In the genomic region with DNA sequence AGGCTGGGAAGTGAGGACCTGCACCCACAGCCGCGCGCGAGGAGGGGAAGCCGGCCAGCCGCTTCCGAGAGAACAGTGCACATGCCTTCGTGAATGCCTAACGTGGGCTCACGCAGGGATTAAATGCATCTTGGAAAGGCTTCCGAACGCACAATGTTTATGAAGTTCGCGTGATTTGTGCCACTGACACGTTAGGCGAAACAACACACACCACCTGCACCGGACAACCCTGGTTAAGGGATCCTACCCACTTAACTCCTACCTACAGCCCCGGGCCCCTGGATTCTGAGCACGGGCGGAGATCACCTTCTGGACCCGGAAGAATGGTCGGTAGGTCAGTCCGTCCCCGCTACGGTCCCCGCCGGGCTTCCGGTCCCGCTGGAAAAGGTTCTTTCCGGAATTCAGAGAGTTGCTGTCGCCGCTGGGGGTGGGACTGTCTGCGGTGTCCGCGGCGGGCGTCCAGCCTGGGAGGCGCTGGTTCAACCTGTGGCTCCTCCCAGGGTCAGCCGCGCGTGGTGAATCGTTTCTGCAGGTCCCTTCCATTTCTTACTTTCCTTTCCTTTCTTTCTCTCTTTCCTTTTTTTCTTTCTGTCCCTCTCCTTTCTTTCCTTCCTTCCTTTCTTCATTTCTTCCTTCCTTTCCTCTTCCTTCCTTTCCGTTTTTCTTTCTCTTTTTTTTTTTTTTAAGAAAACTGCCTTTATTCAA, we compare ENCODE assay signal across 1 cellular context.
A peak's percentile ranks its signal among the peaks of the same experiment; 100 is the strongest.
TF ChIP-seq lines count a peak whose summit lies in the region.

A gene with protein sequence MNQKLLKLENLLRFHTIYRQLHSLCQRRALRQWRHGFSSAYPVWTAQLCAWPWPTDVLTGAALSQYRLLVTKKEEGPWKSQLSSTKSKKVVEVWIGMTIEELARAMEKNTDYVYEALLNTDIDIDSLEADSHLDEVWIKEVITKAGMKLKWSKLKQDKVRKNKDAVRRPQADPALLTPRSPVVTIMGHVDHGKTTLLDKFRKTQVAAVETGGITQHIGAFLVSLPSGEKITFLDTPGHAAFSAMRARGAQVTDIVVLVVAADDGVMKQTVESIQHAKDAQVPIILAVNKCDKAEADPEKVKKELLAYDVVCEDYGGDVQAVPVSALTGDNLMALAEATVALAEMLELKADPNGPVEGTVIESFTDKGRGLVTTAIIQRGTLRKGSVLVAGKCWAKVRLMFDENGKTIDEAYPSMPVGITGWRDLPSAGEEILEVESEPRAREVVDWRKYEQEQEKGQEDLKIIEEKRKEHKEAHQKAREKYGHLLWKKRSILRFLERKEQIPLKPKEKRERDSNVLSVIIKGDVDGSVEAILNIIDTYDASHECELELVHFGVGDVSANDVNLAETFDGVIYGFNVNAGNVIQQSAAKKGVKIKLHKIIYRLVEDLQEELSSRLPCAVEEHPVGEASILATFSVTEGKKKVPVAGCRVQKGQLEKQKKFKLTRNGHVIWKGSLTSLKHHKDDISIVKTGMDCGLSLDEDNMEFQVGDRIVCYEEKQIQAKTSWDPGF (minus strand): TSS at position 325 of the 705 bp plus-strand sequence. CDS start 5,373 bp downstream, outside the sequence.

TF ChIP-seq in A549, 52 proteins besides CTCF, POLR2A, EP300 and RAD21 (continued from another document):
- TF ChIP-seq, protein P1, sequence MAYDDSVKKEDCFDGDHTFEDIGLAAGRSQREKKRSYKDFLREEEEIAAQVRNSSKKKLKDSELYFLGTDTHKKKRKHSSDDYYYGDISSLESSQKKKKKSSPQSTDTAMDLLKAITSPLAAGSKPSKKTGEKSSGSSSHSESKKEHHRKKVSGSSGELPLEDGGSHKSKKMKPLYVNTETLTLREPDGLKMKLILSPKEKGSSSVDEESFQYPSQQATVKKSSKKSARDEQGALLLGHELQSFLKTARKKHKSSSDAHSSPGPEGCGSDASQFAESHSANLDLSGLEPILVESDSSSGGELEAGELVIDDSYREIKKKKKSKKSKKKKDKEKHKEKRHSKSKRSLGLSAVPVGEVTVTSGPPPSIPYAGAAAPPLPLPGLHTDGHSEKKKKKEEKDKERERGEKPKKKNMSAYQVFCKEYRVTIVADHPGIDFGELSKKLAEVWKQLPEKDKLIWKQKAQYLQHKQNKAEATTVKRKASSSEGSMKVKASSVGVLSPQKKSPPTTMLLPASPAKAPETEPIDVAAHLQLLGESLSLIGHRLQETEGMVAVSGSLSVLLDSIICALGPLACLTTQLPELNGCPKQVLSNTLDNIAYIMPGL (CRISPR knock-in tag; IDR thresholded peaks at IDR 0.05; ENCODE audit: borderline replicate concordance), result no peak
- TF ChIP-seq, protein P2, sequence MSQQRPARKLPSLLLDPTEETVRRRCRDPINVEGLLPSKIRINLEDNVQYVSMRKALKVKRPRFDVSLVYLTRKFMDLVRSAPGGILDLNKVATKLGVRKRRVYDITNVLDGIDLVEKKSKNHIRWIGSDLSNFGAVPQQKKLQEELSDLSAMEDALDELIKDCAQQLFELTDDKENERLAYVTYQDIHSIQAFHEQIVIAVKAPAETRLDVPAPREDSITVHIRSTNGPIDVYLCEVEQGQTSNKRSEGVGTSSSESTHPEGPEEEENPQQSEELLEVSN (IDR thresholded peaks at IDR 0.05; ENCODE audit: borderline replicate concordance, low read depth), result peak; percentile 72
- TF ChIP-seq RFX5 (IDR thresholded peaks at IDR 0.05) (peak; percentile 44; the same call in 1 of the 2 replicates), MAZ (IDR thresholded peaks at IDR 0.05; ENCODE audit: borderline replicate concordance, low read depth, low read length) (no peak), CBX8 (IDR thresholded peaks at IDR 0.05) (no peak), BHLHE40 (IDR thresholded peaks at IDR 0.05; ENCODE audit: low read depth, low read length) (no peak), MAFK (IDR thresholded peaks at IDR 0.05; ENCODE audit: partially characterized antibody) (no peak), ESRRA (IDR thresholded peaks at IDR 0.05; ENCODE audit: borderline replicate concordance, low read length) (peak; percentile 67), HOXA7 (CRISPR knock-in tag; IDR thresholded peaks at IDR 0.05) (0 out of 2 replicates have a peak, but pooled peaks have one; percentile 32), POLR2AphosphoS2 (conservative IDR thresholded peaks at IDR 0.05; ENCODE audit: low read length) (no peak), RNF2 (IDR thresholded peaks at IDR 0.05; ENCODE audit: borderline replicate concordance, low read depth) (no peak), CEBPB (IDR thresholded peaks at IDR 0.05) (peak in 1 of 2 experiments; percentile 44; a peak in 1 of 4 replicates), JUN (IDR thresholded peaks at IDR 0.05) (peak; percentile 94 to 98), HOXB5 (CRISPR knock-in tag; IDR thresholded peaks at IDR 0.05) (no peak), FOSL2 (IDR thresholded peaks at IDR 0.05) (no peak), FOSL2 (CRISPR knock-in tag; IDR thresholded peaks at IDR 0.05) (no peak; the same call in 1 of the 2 replicates), EHF (CRISPR knock-in tag; IDR thresholded peaks at IDR 0.05) (no peak), ZSCAN20 (CRISPR knock-in tag; IDR thresholded peaks at IDR 0.05) (0 out of 2 replicates have a peak, but pooled peaks have one; percentile 61), RCOR1 (IDR thresholded peaks at IDR 0.05; ENCODE audit: low read depth, low read length) (no peak), TFCP2L1 (CRISPR knock-in tag; IDR thresholded peaks at IDR 0.05) (0 out of 2 replicates have a peak, but pooled peaks have one; percentile 21), PHF8 (IDR thresholded peaks at IDR 0.05; ENCODE audit: borderline replicate concordance, low read depth) (peak; percentile 88; the same call in 1 of the 2 replicates), ZNF302 (CRISPR knock-in tag; IDR thresholded peaks at IDR 0.05) (no peak), NFE2L2 (conservative IDR thresholded peaks at IDR 0.05; ENCODE audit: low read length) (no peak), EHMT2 (IDR thresholded peaks at IDR 0.05; ENCODE audit: low read depth) (no peak), ZC3H11A (IDR thresholded peaks at IDR 0.05) (no peak; the same call in 1 of the 2 replicates), KDM5A (IDR thresholded peaks at IDR 0.05) (peak; percentile 91), NR3C1 (IDR thresholded peaks at IDR 0.05) (no peak), SREBF2 (IDR thresholded peaks at IDR 0.05) (no peak), SMC3 (IDR thresholded peaks at IDR 0.05) (peak; percentile 21; the same call in 2 of the 3 replicates), GATA3 (IDR thresholded peaks at IDR 0.05; ENCODE audit: borderline replicate concordance) (peak; percentile 51; the same call in 1 of the 2 replicates), ZFP36 (IDR thresholded peaks at IDR 0.05; ENCODE audit: borderline replicate concordance, partially characterized antibody) (no peak), KDM1A (IDR thresholded peaks at IDR 0.05; ENCODE audit: low read depth) (no peak), TP53 (CRISPR knock-in tag; IDR thresholded peaks at IDR 0.05) (no peak), CHD4 (IDR thresholded peaks at IDR 0.05; ENCODE audit: borderline replicate concordance) (no peak), HDAC2 (IDR thresholded peaks at IDR 0.05) (no peak), RARB (CRISPR knock-in tag; IDR thresholded peaks at IDR 0.05) (no peak), MYC (IDR thresholded peaks at IDR 0.05; ENCODE audit: borderline replicate concordance, low read length) (peak; percentile 70; the same call in 1 of the 2 replicates)
- TF ChIP-seq, protein P3, sequence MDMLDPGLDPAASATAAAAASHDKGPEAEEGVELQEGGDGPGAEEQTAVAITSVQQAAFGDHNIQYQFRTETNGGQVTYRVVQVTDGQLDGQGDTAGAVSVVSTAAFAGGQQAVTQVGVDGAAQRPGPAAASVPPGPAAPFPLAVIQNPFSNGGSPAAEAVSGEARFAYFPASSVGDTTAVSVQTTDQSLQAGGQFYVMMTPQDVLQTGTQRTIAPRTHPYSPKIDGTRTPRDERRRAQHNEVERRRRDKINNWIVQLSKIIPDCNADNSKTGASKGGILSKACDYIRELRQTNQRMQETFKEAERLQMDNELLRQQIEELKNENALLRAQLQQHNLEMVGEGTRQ (IDR thresholded peaks at IDR 0.05), result no peak
- TF ChIP-seq, protein P4, sequence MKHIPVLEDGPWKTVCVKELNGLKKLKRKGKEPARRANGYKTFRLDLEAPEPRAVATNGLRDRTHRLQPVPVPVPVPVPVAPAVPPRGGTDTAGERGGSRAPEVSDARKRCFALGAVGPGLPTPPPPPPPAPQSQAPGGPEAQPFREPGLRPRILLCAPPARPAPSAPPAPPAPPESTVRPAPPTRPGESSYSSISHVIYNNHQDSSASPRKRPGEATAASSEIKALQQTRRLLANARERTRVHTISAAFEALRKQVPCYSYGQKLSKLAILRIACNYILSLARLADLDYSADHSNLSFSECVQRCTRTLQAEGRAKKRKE (CRISPR knock-in tag; IDR thresholded peaks at IDR 0.05; ENCODE audit: low read depth), result peak; percentile 17; the same call in 1 of the 2 replicates
- TF ChIP-seq, protein P5, sequence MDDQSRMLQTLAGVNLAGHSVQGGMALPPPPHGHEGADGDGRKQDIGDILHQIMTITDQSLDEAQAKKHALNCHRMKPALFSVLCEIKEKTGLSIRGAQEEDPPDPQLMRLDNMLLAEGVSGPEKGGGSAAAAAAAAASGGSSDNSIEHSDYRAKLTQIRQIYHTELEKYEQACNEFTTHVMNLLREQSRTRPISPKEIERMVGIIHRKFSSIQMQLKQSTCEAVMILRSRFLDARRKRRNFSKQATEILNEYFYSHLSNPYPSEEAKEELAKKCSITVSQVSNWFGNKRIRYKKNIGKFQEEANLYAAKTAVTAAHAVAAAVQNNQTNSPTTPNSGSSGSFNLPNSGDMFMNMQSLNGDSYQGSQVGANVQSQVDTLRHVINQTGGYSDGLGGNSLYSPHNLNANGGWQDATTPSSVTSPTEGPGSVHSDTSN (IDR thresholded peaks at IDR 0.05), result peak; percentile 71; the same call in 1 of the 2 replicates
